Comparison of ENCODE assay signal across 1 cellular context in genomic region chr13:40389081-40389641, GRCh38.
TF ChIP-seq lines count a peak whose summit lies in the region.

No MANE protein-coding gene starts in this region.

TF ChIP-seq in GM23338, 12 proteins besides CTCF, POLR2A, EP300 and RAD21 (continued from another document):
- TF ChIP-seq REST (IDR thresholded peaks at IDR 0.05; ENCODE audit: unreplicated experiment): no peak
TF ChIP-seq in GM23338: peak in this region for 0.
